Comparison of ENCODE assay signal across 2 cellular contexts in genomic region chr18:12295389-12296086, GRCh38.
TF ChIP-seq lines count a peak whose summit lies in the region.

No MANE protein-coding gene starts in this region.

TF ChIP-seq in HCT116, 20 proteins besides CTCF, POLR2A, EP300 and RAD21:
- TF ChIP-seq CBX3 (IDR thresholded peaks at IDR 0.05; ENCODE audit: low read depth): no peak
- no peak for TF ChIP-seq ATF3 (IDR thresholded peaks at IDR 0.05)
- no peak for TF ChIP-seq ZFX (IDR thresholded peaks at IDR 0.05)
- no peak for TF ChIP-seq YY1 (IDR thresholded peaks at IDR 0.05; ENCODE audit: extremely low read depth, insufficient replicate concordance, low read depth, low read length)

TF ChIP-seq in H1, 55 proteins besides CTCF, POLR2A, EP300 and RAD21:
- TF ChIP-seq TBP (IDR thresholded peaks at IDR 0.05; ENCODE audit: low read depth, low read length) (no peak), MAX (IDR thresholded peaks at IDR 0.05) (no peak)
